ENCODE assay signal across 25 cellular contexts in the genomic region with DNA sequence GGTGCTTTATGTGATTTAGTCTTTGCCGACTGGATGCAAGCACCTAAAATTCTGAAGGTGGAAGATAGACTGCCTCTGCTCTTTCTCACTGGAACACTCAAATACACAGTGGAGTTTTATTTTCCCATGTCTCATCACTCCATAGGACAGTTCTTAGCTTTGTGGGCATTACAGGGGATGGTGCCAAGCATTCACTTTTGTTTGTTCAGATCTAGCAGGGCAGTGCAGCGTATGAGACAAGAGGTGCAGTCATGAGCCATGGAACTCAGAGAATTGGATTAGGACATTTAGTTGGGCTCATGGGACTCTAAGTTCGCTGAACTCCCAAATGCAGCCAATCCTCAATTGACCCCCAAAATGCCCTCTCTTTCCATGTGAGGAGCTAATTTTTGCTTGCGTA.
"Had no signal": no experiment of that assay in that cellular context is flagged by ENCODE, and none has a peak within 500 bp of the region (broad histone marks: within the 10 kb centered on the region; RNA-seq: fewer than 3 reads in every experiment).

No MANE protein-coding gene starts in this region.

- H3K27ac Mint-ChIP-seq: activated CD4-positive, alpha-beta memory T cell treated with anti-CD3 and anti-CD28 coated beads for 36 hours; activated naive CD4-positive, alpha-beta T cell treated with anti-CD3 and anti-CD28 coated beads, Interleukin-2, amount 10 ng/mL, durations not matched to agents 7 days and 5 days; activated naive CD8-positive, alpha-beta T cell treated with anti-CD3 and anti-CD28 coated beads, Interleukin-2, amount 10 ng/mL, durations not matched to agents 7 days and 5 days; activated T-helper 1 cell treated with anti-CD3 and anti-CD28 coated beads, Interleukin-12 subunit alpha, Interleukin-12 subunit beta, Interleukin-2, Interleukin-4 antibody, amounts not matched to agents 30 ng/mL and 10 ng/mL and 1 ng/mL, durations not matched to agents 14 hours and 24 hours and 36 hours; endodermal cell; naive thymus-derived CD4-positive, alpha-beta T cell; stimulated activated effector memory CD8-positive, alpha-beta T cell treated with anti-CD3 and anti-CD28 coated beads, Interleukin-12 subunit alpha, Interleukin-12 subunit beta, amount 100 ng/mL, for 72 hours; stimulated activated naive CD8-positive, alpha-beta T cell treated with anti-CD3 and anti-CD28 coated beads, Interleukin-15, amount 100 ng/mL, for 72 hours; T-helper 17 cell had no signal

- DNase-seq: activated CD4-positive, alpha-beta memory T cell treated with anti-CD3 and anti-CD28 coated beads for 36 hours; activated CD4-positive, alpha-beta T cell treated with anti-CD3 and anti-CD28 coated beads for 48 hours; activated CD8-positive, alpha-beta memory T cell treated with anti-CD3 and anti-CD28 coated beads, Interleukin-2, amount 50 U/mL, for 4 hours; activated effector memory CD4-positive, alpha-beta T cell treated with anti-CD3 and anti-CD28 coated beads, Interleukin-2, amount 50 U/mL, for 16 hours; activated naive CD4-positive, alpha-beta T cell treated with anti-CD3 and anti-CD28 coated beads, Interleukin-2, amount 10 ng/mL, durations not matched to agents 7 days and 5 days; activated naive CD8-positive, alpha-beta T cell treated with anti-CD3 and anti-CD28 coated beads, Interleukin-2, amount 10 ng/mL, durations not matched to agents 7 days and 5 days; activated T-cell treated with anti-CD3 and anti-CD28 coated beads, Interleukin-2, amount 50 U/mL, for 1 hour; central memory CD4-positive, alpha-beta T cell; endodermal cell; foreskin fibroblast; heart right ventricle; left ventricle myocardium inferior; naive thymus-derived CD4-positive, alpha-beta T cell; right lobe of liver; stimulated activated CD4-positive, alpha-beta T cell treated with anti-CD3 and anti-CD28 coated beads, Interleukin-12 subunit alpha, Interleukin-12 subunit beta, amount 100 ng/mL, for 4 hours; stimulated activated CD4-positive, alpha-beta T cell treated with anti-CD3 and anti-CD28 coated beads, Interleukin-4, amount 100 ng/mL, for 24 hours; stimulated activated naive CD8-positive, alpha-beta T cell treated with anti-CD3 and anti-CD28 coated beads, Interleukin-15, amount 100 ng/mL, for 72 hours; T-helper 17 cell; T1000; WERI-Rb-1 had no signal

- H3K4me3 Mint-ChIP-seq: activated CD4-positive, alpha-beta memory T cell treated with anti-CD3 and anti-CD28 coated beads for 36 hours; activated naive CD4-positive, alpha-beta T cell treated with anti-CD3 and anti-CD28 coated beads, Interleukin-2, amount 10 ng/mL, durations not matched to agents 7 days and 5 days; activated naive CD8-positive, alpha-beta T cell treated with anti-CD3 and anti-CD28 coated beads, Interleukin-2, amount 10 ng/mL, durations not matched to agents 7 days and 5 days; activated T-helper 1 cell treated with anti-CD3 and anti-CD28 coated beads, Interleukin-12 subunit alpha, Interleukin-12 subunit beta, Interleukin-2, Interleukin-4 antibody, amounts not matched to agents 30 ng/mL and 10 ng/mL and 1 ng/mL, durations not matched to agents 14 hours and 24 hours and 36 hours; endodermal cell; naive thymus-derived CD4-positive, alpha-beta T cell; stimulated activated effector memory CD8-positive, alpha-beta T cell treated with anti-CD3 and anti-CD28 coated beads, Interleukin-12 subunit alpha, Interleukin-12 subunit beta, amount 100 ng/mL, for 72 hours; stimulated activated naive CD8-positive, alpha-beta T cell treated with anti-CD3 and anti-CD28 coated beads, Interleukin-15, amount 100 ng/mL, for 72 hours; T-helper 17 cell had no signal

- ATAC-seq: activated CD4-positive, CD25-positive, alpha-beta regulatory T cell treated with anti-CD3 and anti-CD28 coated beads, Interleukin-2, amount 50 U/mL, for 24 hours; esophagus mucosa; heart right ventricle; naive thymus-derived CD4-positive, alpha-beta T cell; right lobe of liver; SK-N-SH treated with all-trans-retinoic acid at 6 μM for 48 hours; stimulated activated effector memory CD8-positive, alpha-beta T cell treated with anti-CD3 and anti-CD28 coated beads, Interleukin-12 subunit alpha, Interleukin-12 subunit beta, amount 100 ng/mL, for 72 hours; stimulated activated naive CD8-positive, alpha-beta T cell treated with anti-CD3 and anti-CD28 coated beads, Interleukin-15, amount 100 ng/mL, for 72 hours; T-helper 17 cell had no signal

- H3K27me3 Mint-ChIP-seq: activated CD4-positive, alpha-beta memory T cell treated with anti-CD3 and anti-CD28 coated beads for 36 hours; activated naive CD4-positive, alpha-beta T cell treated with anti-CD3 and anti-CD28 coated beads, Interleukin-2, amount 10 ng/mL, durations not matched to agents 7 days and 5 days; activated naive CD8-positive, alpha-beta T cell treated with anti-CD3 and anti-CD28 coated beads, Interleukin-2, amount 10 ng/mL, durations not matched to agents 7 days and 5 days; naive thymus-derived CD4-positive, alpha-beta T cell; stimulated activated naive CD8-positive, alpha-beta T cell treated with anti-CD3 and anti-CD28 coated beads, Interleukin-15, amount 100 ng/mL, for 72 hours; T-helper 17 cell had no signal

- H3K9me3 Mint-ChIP-seq: activated naive CD8-positive, alpha-beta T cell treated with anti-CD3 and anti-CD28 coated beads, Interleukin-2, amount 10 ng/mL, durations not matched to agents 7 days and 5 days; activated T-helper 1 cell treated with anti-CD3 and anti-CD28 coated beads, Interleukin-12 subunit alpha, Interleukin-12 subunit beta, Interleukin-2, Interleukin-4 antibody, amounts not matched to agents 30 ng/mL and 10 ng/mL and 1 ng/mL, durations not matched to agents 14 hours and 24 hours and 36 hours; endodermal cell; stimulated activated naive CD8-positive, alpha-beta T cell treated with anti-CD3 and anti-CD28 coated beads, Interleukin-15, amount 100 ng/mL, for 72 hours had no signal

- H3K36me3 Mint-ChIP-seq: activated CD4-positive, alpha-beta memory T cell treated with anti-CD3 and anti-CD28 coated beads for 36 hours; activated naive CD4-positive, alpha-beta T cell treated with anti-CD3 and anti-CD28 coated beads, Interleukin-2, amount 10 ng/mL, durations not matched to agents 7 days and 5 days; activated naive CD8-positive, alpha-beta T cell treated with anti-CD3 and anti-CD28 coated beads, Interleukin-2, amount 10 ng/mL, durations not matched to agents 7 days and 5 days; naive thymus-derived CD4-positive, alpha-beta T cell; stimulated activated effector memory CD8-positive, alpha-beta T cell treated with anti-CD3 and anti-CD28 coated beads, Interleukin-12 subunit alpha, Interleukin-12 subunit beta, amount 100 ng/mL, for 72 hours had no signal

- H3K4me1 Mint-ChIP-seq: activated naive CD4-positive, alpha-beta T cell treated with anti-CD3 and anti-CD28 coated beads, Interleukin-2, amount 10 ng/mL, durations not matched to agents 7 days and 5 days; activated naive CD8-positive, alpha-beta T cell treated with anti-CD3 and anti-CD28 coated beads, Interleukin-2, amount 10 ng/mL, durations not matched to agents 7 days and 5 days; endodermal cell; naive thymus-derived CD4-positive, alpha-beta T cell; stimulated activated effector memory CD8-positive, alpha-beta T cell treated with anti-CD3 and anti-CD28 coated beads, Interleukin-12 subunit alpha, Interleukin-12 subunit beta, amount 100 ng/mL, for 72 hours; stimulated activated naive CD8-positive, alpha-beta T cell treated with anti-CD3 and anti-CD28 coated beads, Interleukin-15, amount 100 ng/mL, for 72 hours; T-helper 17 cell had no signal
